ENCODE assay signal across 9 cellular contexts in genomic region chr4:142840516-142841123, GRCh38. TPM values are rescaled to one million over a fixed set of nuclear protein-coding genes. Genes with fewer than 3 reads are reported as not detected.
A peak's percentile ranks its signal among the peaks of the same experiment; 100 is the strongest.
DNase-seq lines count a peak whose midpoint lies in the region; TF ChIP-seq lines count a peak whose summit lies in the region.
"Had no signal": no experiment of that assay in that cellular context is flagged by ENCODE, and none has a peak within 500 bp of the region (broad histone marks: within the 10 kb centered on the region; RNA-seq: fewer than 3 reads in every experiment).

No MANE protein-coding gene starts in this region.

- no peaks in the 10 kb centered on the region for H4K20me1 ChIP-seq in neural cell (ENCODE audit: insufficient read depth)

- H3K9ac ChIP-seq in colonic mucosa (ENCODE audit: low read depth in 2 of 2, low read length in 2 of 2) (no peak overlapping the region), neural cell (ENCODE audit: low read length) (no peak overlapping the region), neuronal stem cell (ENCODE audit: low read depth, low read length, poor library complexity) (no peak overlapping the region)
- H3K9ac ChIP-seq: parathyroid adenoma had no signal

- intact Hi-C loops in colonic mucosa (cut with DNase I) = loop anchor here (5.0 to 10.0 kb wide), 2 partner anchors 488 to 976 kb away; no protein-coding TSS in a partner anchor

- no peak overlapping the region for H2AK5ac ChIP-seq in neuronal stem cell (ENCODE audit: low read depth, low read length)

- no peak for TF ChIP-seq EP300 in neural cell (conservative IDR thresholded peaks at IDR 0.05; ENCODE audit: poor library complexity, severe bottlenecking)

- DNase-seq in NCI-H1417 (lab: John Stamatoyannopoulos, UW) (peak in 2 of 3 experiments; percentile 16 to 59), NCI-H1417 treated with DMSO at 0.1 percent for 48 hours (lab: John Stamatoyannopoulos, UW) (no peak), NCI-H345 treated with DMSO at 0.1 percent for 48 hours (lab: John Stamatoyannopoulos, UW; ENCODE audit: unreplicated experiment) (peak; percentile 6), colonic mucosa (no peak), neuronal stem cell (ENCODE audit: low spot score) (no peak)
- DNase-seq in stimulated activated CD4-positive, alpha-beta T cell treated with anti-CD3 and anti-CD28 coated beads, Interleukin-4, amount 100 ng/mL, for 24 hours = no peak
- DNase-seq in activated CD8-positive, alpha-beta memory T cell treated with anti-CD3 and anti-CD28 coated beads for 24 hours = no peak

- no peak overlapping the region for H3K4ac ChIP-seq in neuronal stem cell (ENCODE audit: low read length)

- H3K36me3 ChIP-seq in colonic mucosa (no peaks in the 10 kb centered on the region), neural cell (ENCODE audit: insufficient read depth, low read length) (no peaks in the 10 kb centered on the region), neuronal stem cell (replicated peaks in 1 of 2; ENCODE audit: control insufficient read depth in 2 of 2, insufficient read depth in 2 of 2, low read length in 2 of 2) (no peaks in the 10 kb centered on the region)

- no peak overlapping the region for H2BK120ac ChIP-seq in neuronal stem cell (ENCODE audit: low read depth, low read length)

- H2AFZ ChIP-seq in neural cell (ENCODE audit: low read depth, low read length) = no peak overlapping the region
- H2AFZ ChIP-seq in neuronal stem cell (ENCODE audit: low read length) = no peak overlapping the region
- H2AFZ ChIP-seq: parathyroid adenoma had no signal

- no peak overlapping the region for H4K91ac ChIP-seq in neuronal stem cell (ENCODE audit: low read depth, low read length, poor library complexity)

- no peak overlapping the region for H3K23ac ChIP-seq in neuronal stem cell (ENCODE audit: low read depth, low read length, poor library complexity)

- TF ChIP-seq RAD21 in neural cell (conservative IDR thresholded peaks at IDR 0.05) = peak; percentile 81

- no peaks in the 10 kb centered on the region for H3K79me1 ChIP-seq in neuronal stem cell (ENCODE audit: low read depth, low read length)

- H3K9me3 ChIP-seq in colonic mucosa (no peaks in the 10 kb centered on the region), neural cell (ENCODE audit: low read length) (no peaks in the 10 kb centered on the region), neuronal stem cell (replicated peaks in 1 of 2; ENCODE audit: control insufficient read depth in 2 of 2, insufficient read depth in 1 of 2, low read depth in 1 of 2, low read length in 2 of 2) (no peaks in the 10 kb centered on the region)

- H2BK12ac ChIP-seq in neuronal stem cell (ENCODE audit: low read length) = no peak overlapping the region

- H3K27me3 ChIP-seq in colonic mucosa (no peaks in the 10 kb centered on the region), neural cell (ENCODE audit: insufficient read depth, low read depth, low read length) (peaks cover 21% of the 10 kb centered on the region), neuronal stem cell (ENCODE audit: control insufficient read depth in 3 of 3, insufficient read depth in 3 of 3, low read depth in 1 of 3, low read length in 3 of 3) (peaks cover 0 to 14% (median 9%) of the 10 kb centered on the region in 3 experiments)

- H3K27ac ChIP-seq in colonic mucosa (no peak overlapping the region), neural cell (ENCODE audit: low read length) (no peak overlapping the region), neuronal stem cell (replicated peaks; ENCODE audit: low read length) (no peak overlapping the region)
- H3K27ac ChIP-seq: parathyroid adenoma had no signal

- H3K9me2 ChIP-seq in neural cell (ENCODE audit: insufficient read depth, low read length) = no peaks in the 10 kb centered on the region

- H2BK15ac ChIP-seq in neuronal stem cell (ENCODE audit: low read length) = no peak overlapping the region

- no peak overlapping the region for H2BK5ac ChIP-seq in neuronal stem cell (ENCODE audit: low read length)

- no peak overlapping the region for H3K14ac ChIP-seq in neuronal stem cell (ENCODE audit: low read length)

- H3F3A ChIP-seq in neural cell (ENCODE audit: insufficient read depth, low read length, poor library complexity, severe bottlenecking) = no peaks in the 10 kb centered on the region

- H3K79me2 ChIP-seq in neural cell (replicated peaks; ENCODE audit: insufficient read depth, low read length) = no peaks in the 10 kb centered on the region
- H3K79me2 ChIP-seq: parathyroid adenoma had no signal

- no CpG with 5 or more reads among the region's 1 CpG for WGBS in neuronal stem cell (ENCODE audit: extremely low coverage in 2 of 2, insufficient read length in 2 of 2, insufficient replicate concordance in 1 of 2), 2 donors

- H3K4me2 ChIP-seq in neural cell (ENCODE audit: low read length) (no peak overlapping the region), neuronal stem cell (ENCODE audit: insufficient read depth, low read length, poor library complexity, severe bottlenecking) (no peak overlapping the region)

- H3K4me3 ChIP-seq in colonic mucosa = no peak overlapping the region
- no peak overlapping the region for H3K4me3 ChIP-seq in neural cell (ENCODE audit: low read length)
- no peak overlapping the region for H3K4me3 ChIP-seq in neuronal stem cell (ENCODE audit: low read length in 2 of 2)

- H4K8ac ChIP-seq in neuronal stem cell (ENCODE audit: low read depth, low read length) = no peak overlapping the region

- H3K18ac ChIP-seq in neuronal stem cell (ENCODE audit: low read length) = no peak overlapping the region

- TF ChIP-seq CTCF in colonic mucosa (IDR thresholded peaks at IDR 0.05) (peak; percentile 56), neural cell (IDR thresholded peaks at IDR 0.05; ENCODE audit: poor library complexity, severe bottlenecking) (peak; percentile 75)

- H3K4me1 ChIP-seq in colonic mucosa (no peaks in the 10 kb centered on the region), neuronal stem cell (ENCODE audit: control insufficient read depth in 2 of 2, insufficient read depth in 1 of 2, low read depth in 1 of 2, low read length in 2 of 2) (peaks cover 2 to 5% of the 10 kb centered on the region in 2 donors)
- H3K4me1 ChIP-seq: parathyroid adenoma had no signal

TF ChIP-seq in neural cell, 6 proteins besides CTCF, POLR2A, EP300 and RAD21:
- TF ChIP-seq EZH2 (IDR thresholded peaks at IDR 0.05; ENCODE audit: borderline replicate concordance, insufficient read depth, low read length, poor library complexity, severe bottlenecking) = no peak
- peak; percentile 86 for TF ChIP-seq SMC3 (conservative IDR thresholded peaks at IDR 0.05; ENCODE audit: poor library complexity)
- TF ChIP-seq TAF1 (IDR thresholded peaks at IDR 0.05; ENCODE audit: low read depth) = no peak
- TF ChIP-seq POLR2AphosphoS5 (IDR thresholded peaks at IDR 0.05) = no peak

RNA-seq across cellular contexts. Expression of gene INPP4B, which starts 5.5 kb away (rescaled TPM):
- 10 to 100 TPM; 10.0 to 14.1 TPM for total RNA-seq in colonic mucosa
- 0.10 and 0.30 TPM in 2 replicates for polyA plus RNA-seq in neural cell
- 1.6 and 4.6 TPM in 2 replicates for polyA minus RNA-seq in neural cell
- polyA plus RNA-seq in neuronal stem cell (2013, experiment 1 of 2) = 0.45 TPM
- 0.43 TPM for polyA plus RNA-seq in neuronal stem cell (2013, experiment 2 of 2)

Comparison
In these comparisons a context has a peak if more than half of its experiments do, and no peak if none do; other contexts are left out.
1. DNase-seq: peak in NCI-H1417 (2 of 3) and NCI-H345 treated with DMSO at 0.1 percent for 48 hours (single experiment); none in NCI-H1417 treated with DMSO at 0.1 percent for 48 hours (single experiment), colonic mucosa (single experiment), stimulated activated CD4-positive, alpha-beta T cell treated with anti-CD3 and anti-CD28 coated beads, Interleukin-4, amount 100 ng/mL, for 24 hours (single experiment), neuronal stem cell (single experiment) and activated CD8-positive, alpha-beta memory T cell treated with anti-CD3 and anti-CD28 coated beads for 24 hours (single experiment).